In the genomic region with DNA sequence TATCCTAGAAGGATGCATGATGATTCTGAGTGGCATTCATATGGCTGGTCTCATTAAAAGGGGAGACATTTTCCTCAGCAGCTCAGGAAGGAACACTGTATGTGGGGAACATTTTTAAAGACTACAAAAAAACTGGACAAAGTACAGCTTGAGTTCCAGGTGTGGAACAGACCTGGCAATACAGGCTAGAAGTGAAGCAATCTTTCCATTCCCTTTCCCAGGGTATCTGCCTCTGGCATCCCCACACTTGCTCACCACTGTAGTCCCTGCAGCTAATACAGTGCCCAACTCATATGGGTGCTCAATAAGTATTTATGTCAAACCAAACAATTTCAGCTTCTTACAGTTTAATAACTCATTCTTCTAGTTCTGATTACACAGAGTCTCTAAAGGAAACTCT, we compare ENCODE assay signal across 18 cellular contexts. TPM values are rescaled to one million over a fixed set of nuclear protein-coding genes. Genes with fewer than 3 reads are reported as not detected.
DNase-seq lines count a peak whose midpoint lies in the region; ATAC-seq and TF ChIP-seq lines count a peak whose summit lies in the region.
"Had no signal": no experiment of that assay in that cellular context is flagged by ENCODE, and none has a peak within 500 bp of the region (broad histone marks: within the 10 kb centered on the region; RNA-seq: fewer than 3 reads in every experiment).

No MANE protein-coding gene starts in this region.

- in situ Hi-C loops in GM13976 (cut with MboI; ENCODE audit: low sequenced_read_pairs, unreplicated experiment), result no loop called here

- H3K27ac ChIP-seq in heart left ventricle, result no peak overlapping the region
- no peak overlapping the region for H3K27ac ChIP-seq in MM.1S (ENCODE audit: low read length)
- H3K27ac ChIP-seq in hepatocyte, result no peak overlapping the region
- peak overlapping the region in 2 of 3 donors; percentile 21 to 34 for H3K27ac ChIP-seq in right lobe of liver
- H3K27ac ChIP-seq: BLaER1 treated with 17β-estradiol and CSF1 and Interleukin-3, amounts not matched to agents 10 nM and 100 nM; HL-60 had no signal

- H3K79me2 ChIP-seq in MM.1S (ENCODE audit: low read length), result peaks cover 82% of the 10 kb centered on the region
- H3K79me2 ChIP-seq in hepatocyte, result peaks cover 58% of the 10 kb centered on the region

- no peak overlapping the region for H3K9ac ChIP-seq in MM.1S (ENCODE audit: low read length)
- H3K9ac ChIP-seq: BLaER1 treated with 17β-estradiol and CSF1 and Interleukin-3, amounts not matched to agents 10 nM and 100 nM had no signal

- no peak overlapping the region for H3K27ac Mint-ChIP-seq in osteocyte (ENCODE audit: unreplicated experiment)
- H3K27ac Mint-ChIP-seq: B cell; CD8-positive, alpha-beta T cell; GM23338 had no signal

- H2AFZ ChIP-seq in MM.1S (ENCODE audit: low read length) (no peak overlapping the region), hepatocyte (no peak overlapping the region)
- H2AFZ ChIP-seq: GM23338 had no signal

- H3K27me3 ChIP-seq in heart left ventricle, result no peaks in the 10 kb centered on the region
- H3K27me3 ChIP-seq in MM.1S (replicated peaks; ENCODE audit: insufficient read depth, low read length), result no peaks in the 10 kb centered on the region
- H3K27me3 ChIP-seq in hepatocyte, result no peaks in the 10 kb centered on the region
- H3K27me3 ChIP-seq in right lobe of liver, result no peaks in the 10 kb centered on the region
- H3K27me3 ChIP-seq: BLaER1 treated with 17β-estradiol and CSF1 and Interleukin-3, amounts not matched to agents 10 nM and 100 nM had no signal

- peaks cover 52% of the 10 kb centered on the region for H3K36me3 Mint-ChIP-seq in osteocyte (ENCODE audit: unreplicated experiment)

- H3K4me1 Mint-ChIP-seq in osteocyte (ENCODE audit: unreplicated experiment), result peaks cover 9% of the 10 kb centered on the region
- H3K4me1 Mint-ChIP-seq: GM23338 had no signal

- no peak for TF ChIP-seq POLR2A in heart left ventricle (IDR thresholded peaks at IDR 0.05)
- TF ChIP-seq POLR2A in right lobe of liver (IDR thresholded peaks at IDR 0.05), result no peak

- H3K9me2 ChIP-seq in MM.1S (replicated peaks; ENCODE audit: insufficient read depth, low read length) (no peaks in the 10 kb centered on the region), hepatocyte (replicated peaks; ENCODE audit: insufficient read depth) (no peaks in the 10 kb centered on the region)

- H3K36me3 ChIP-seq in heart left ventricle, result peaks cover 0 to 98% (median 73%) of the 10 kb centered on the region in 9 donors
- peaks cover 23% of the 10 kb centered on the region; the same call in 1 of the 2 replicates for H3K36me3 ChIP-seq in MM.1S (replicated peaks; ENCODE audit: insufficient read depth, low read length)
- H3K36me3 ChIP-seq in hepatocyte (replicated peaks; ENCODE audit: insufficient read depth, low read depth), result peaks cover 4% of the 10 kb centered on the region
- peaks cover 0 to 52% (median 2%) of the 10 kb centered on the region in 4 donors for H3K36me3 ChIP-seq in right lobe of liver

- ATAC-seq in heart left ventricle (peak in 3 of 4 donors; percentile 37 to 62 (median 54)), right lobe of liver (peak; percentile 96 to 99 (median 98)), GM19023 (IDR thresholded peaks at IDR 0.05; ENCODE audit: unreplicated experiment) (no peak)
- ATAC-seq: CD8-positive, alpha-beta T cell; GM23338 had no signal

- no peaks in the 10 kb centered on the region for H3K9me3 ChIP-seq in heart left ventricle
- H3K9me3 ChIP-seq in MM.1S (replicated peaks; ENCODE audit: insufficient read depth, low read length), result no peaks in the 10 kb centered on the region
- no peaks in the 10 kb centered on the region for H3K9me3 ChIP-seq in hepatocyte (ENCODE audit: low read depth)
- H3K9me3 ChIP-seq in right lobe of liver, result no peaks in the 10 kb centered on the region
- H3K9me3 ChIP-seq: BLaER1 treated with 17β-estradiol and CSF1 and Interleukin-3, amounts not matched to agents 10 nM and 100 nM had no signal

- no peaks in the 10 kb centered on the region for H3K9me3 Mint-ChIP-seq in osteocyte (ENCODE audit: unreplicated experiment)
- H3K9me3 Mint-ChIP-seq: CD8-positive, alpha-beta T cell; GM23338 had no signal

- intact Hi-C loops in heart left ventricle (cut with DNase I) (no loop called here), cardiac septum (cut with DNase I) (no loop called here), right lobe of liver (cut with DNase I) (no loop called here)

- H3F3A ChIP-seq in MM.1S (ENCODE audit: insufficient read depth, low read length), result peaks cover 27% of the 10 kb centered on the region

- no peaks in the 10 kb centered on the region for H4K20me1 ChIP-seq in MM.1S (ENCODE audit: insufficient read depth, low read length)
- peaks cover 26% of the 10 kb centered on the region for H4K20me1 ChIP-seq in hepatocyte (ENCODE audit: insufficient read depth, poor library complexity, severe bottlenecking)

- no peak for DNase-seq in heart left ventricle
- no peak for DNase-seq in cardiac septum (ENCODE audit: low spot score)
- no peak for DNase-seq in MM.1S
- peak; percentile 13 for DNase-seq in hepatocyte (ENCODE audit: low spot score)
- DNase-seq in right lobe of liver, result peak in 1 of 3 donors; percentile 68
- DNase-seq in osteocyte (ENCODE audit: extremely low spot score, unreplicated experiment), result no peak
- no peak for DNase-seq in GM13976 (ENCODE audit: low spot score)
- DNase-seq: CD8-positive, alpha-beta T cell; COR-L47; DMS 273 treated with DMSO at 0.1 percent for 48 hours; DMS53; HCEC 1CT; IMR-90 had no signal

- H3K4me3 Mint-ChIP-seq in osteocyte (ENCODE audit: unreplicated experiment), result no peak overlapping the region
- H3K4me3 Mint-ChIP-seq: B cell; CD8-positive, alpha-beta T cell; GM23338 had no signal

- H3K27me3 Mint-ChIP-seq in osteocyte (ENCODE audit: unreplicated experiment), result no peaks in the 10 kb centered on the region
- H3K27me3 Mint-ChIP-seq: B cell had no signal

- H3K4me2 ChIP-seq in MM.1S (ENCODE audit: low read depth, low read length) (peak overlapping the region; percentile 88; the same call in 1 of the 2 replicates), hepatocyte (no peak overlapping the region)
- H3K4me2 ChIP-seq: BLaER1 treated with 17β-estradiol and CSF1 and Interleukin-3, amounts not matched to agents 10 nM and 100 nM; GM23338 had no signal

- H3K4me3 ChIP-seq in heart left ventricle (no peak overlapping the region), MM.1S (ENCODE audit: low read length) (no peak overlapping the region), hepatocyte (no peak overlapping the region), right lobe of liver (no peak overlapping the region)
- H3K4me3 ChIP-seq: BLaER1 treated with 17β-estradiol and CSF1 and Interleukin-3, amounts not matched to agents 10 nM and 100 nM; GM23338 had no signal

- peaks cover 0 to 67% (median 31%) of the 10 kb centered on the region in 12 donors for H3K4me1 ChIP-seq in heart left ventricle
- peaks cover 47% of the 10 kb centered on the region for H3K4me1 ChIP-seq in MM.1S (ENCODE audit: low read length)
- peaks cover 7% of the 10 kb centered on the region for H3K4me1 ChIP-seq in hepatocyte (ENCODE audit: insufficient read depth)
- peaks cover 0 to 30% (median 12%) of the 10 kb centered on the region in 4 donors for H3K4me1 ChIP-seq in right lobe of liver

- no peak for TF ChIP-seq CTCF in heart left ventricle (IDR thresholded peaks at IDR 0.05)
- TF ChIP-seq CTCF in MM.1S (IDR thresholded peaks at IDR 0.05; ENCODE audit: low read length), result no peak
- no peak for TF ChIP-seq CTCF in hepatocyte (IDR thresholded peaks at IDR 0.05; ENCODE audit: poor library complexity)
- no peak for TF ChIP-seq CTCF in right lobe of liver (IDR thresholded peaks at IDR 0.05)
- TF ChIP-seq CTCF in osteocyte (IDR thresholded peaks at IDR 0.05), result no peak
- TF ChIP-seq CTCF in GM13976 (IDR thresholded peaks at IDR 0.05; ENCODE audit: borderline replicate concordance, control extremely low read depth, extremely low read depth, insufficient read depth, missing control alignments), result no peak

RNA-seq across cellular contexts. Expression of a gene that starts 8.1 kb away (rescaled TPM):
- 10 to 100 TPM; 37.9 to 75.4 (median 55.3) TPM for total RNA-seq in heart left ventricle
- 10 to 100 TPM; 28.8 to 50.2 TPM for polyA plus RNA-seq in heart left ventricle
- total RNA-seq in cardiac septum, result 63.4 TPM
- total RNA-seq in hepatocyte, result 57.0 and 59.4 TPM in 2 replicates
- polyA plus RNA-seq in hepatocyte, result 35.3 and 39.5 TPM in 2 replicates
- 10 to 100 TPM; 30.6 to 47.7 (median 39.7) TPM for total RNA-seq in right lobe of liver
- total RNA-seq in osteocyte, result 35.8 and 38.4 TPM in 2 replicates

RNA-seq across cellular contexts. Expression of a gene that starts 52.4 kb away (rescaled TPM):
- total RNA-seq in heart left ventricle (100 to 1,000 TPM in 7 of 9 donors, 10 to 100 TPM in 2; 75.4 to 178 (median 145) TPM), cardiac septum (175 TPM), hepatocyte (57.0 and 68.0 TPM in 2 replicates), right lobe of liver (10 to 100 TPM; 16.2 to 29.3 (median 24.4) TPM), osteocyte (111 and 124 TPM in 2 replicates)
- polyA plus RNA-seq in heart left ventricle (100 to 1,000 TPM in 1 of 2 donors, 10 to 100 TPM in 1; 50.0 to 120 TPM), hepatocyte (74.4 and 75.5 TPM in 2 replicates)

Comparison
In these comparisons a context has a peak if more than half of its experiments do, and no peak if none do; other contexts are left out.
1. H3K27ac ChIP-seq: peak in right lobe of liver (2 of 3); none in heart left ventricle (0 of 12), MM.1S (single experiment) and hepatocyte (single experiment).